20 cellular contexts compared by ENCODE assay signal in the genomic region with DNA sequence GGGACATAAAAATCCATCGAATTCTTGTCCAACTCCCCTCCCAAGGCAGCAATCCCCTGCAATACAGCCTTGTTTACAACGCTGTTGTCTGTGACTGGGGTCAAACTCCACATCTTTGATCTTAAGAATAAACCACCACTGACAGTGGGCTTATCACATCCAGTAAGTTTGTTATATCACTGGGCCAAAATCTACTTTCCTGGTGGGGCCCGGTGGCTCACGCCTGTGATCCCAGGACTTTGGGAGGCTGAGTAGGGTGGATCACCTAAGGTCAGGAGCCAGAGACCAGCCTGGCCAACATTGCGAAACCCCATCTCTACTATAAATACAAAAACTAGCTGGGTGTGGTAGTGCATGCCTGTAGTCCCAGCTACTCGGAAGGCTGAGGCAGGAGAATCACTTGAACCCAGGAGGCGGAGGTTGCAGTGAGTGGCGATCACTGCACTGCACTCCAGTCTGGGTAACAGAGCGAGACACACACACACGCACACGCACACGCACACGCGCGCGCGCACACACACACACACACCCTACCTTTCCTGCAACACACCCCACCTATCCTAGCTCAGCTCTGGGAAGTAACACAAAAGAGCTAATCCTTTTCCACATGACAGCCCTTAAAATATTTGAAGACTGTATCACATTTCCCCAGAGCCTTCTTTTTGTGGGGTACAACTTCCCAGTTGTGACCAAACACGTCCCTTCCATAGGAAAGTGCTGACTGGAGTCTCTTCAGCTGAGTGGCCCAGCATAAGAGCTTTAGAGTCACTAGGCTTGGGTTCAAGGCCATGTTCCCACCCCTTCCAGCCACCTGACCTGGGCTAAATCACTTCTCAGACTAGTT.
"Had no signal": no experiment of that assay in that cellular context is flagged by ENCODE, and none has a peak within 500 bp of the region (broad histone marks: within the 10 kb centered on the region; RNA-seq: fewer than 3 reads in every experiment).

No MANE protein-coding gene starts in this region.

- H3K4me1 Mint-ChIP-seq: activated CD4-positive, alpha-beta T cell treated with anti-CD3 and anti-CD28 coated beads, Interleukin-2, amount 10 ng/mL, durations not matched to agents 24 days and 14 days; activated naive CD8-positive, alpha-beta T cell treated with anti-CD3 and anti-CD28 coated beads for 36 hours; stimulated activated naive B cell treated with anti-CD40 and anti-IgM and Interleukin-4, amounts not matched to agents 10 μg/mL and 1 μg/mL and 100 μg/mL, for 72 hours had no signal

- H3K27ac ChIP-seq: body of pancreas, colonic mucosa, esophagus muscularis mucosa, pancreas, tibial artery had no signal

- H3K9me3 Mint-ChIP-seq: activated naive CD8-positive, alpha-beta T cell treated with anti-CD3 and anti-CD28 coated beads for 36 hours; activated T-cell treated with anti-CD3 and anti-CD28 coated beads, Interleukin-2, amount 50 U/mL, for 72 hours; stimulated activated naive B cell treated with anti-CD40 and anti-IgM and Interleukin-4, amounts not matched to agents 10 μg/mL and 1 μg/mL and 100 μg/mL, for 72 hours had no signal

- H3K27me3 ChIP-seq: body of pancreas, colonic mucosa, esophagus muscularis mucosa, pancreas, tibial artery had no signal

- H3K4me3 ChIP-seq: body of pancreas, colonic mucosa, esophagus muscularis mucosa, pancreas, tibial artery had no signal

- H3K36me3 Mint-ChIP-seq: activated naive CD8-positive, alpha-beta T cell treated with anti-CD3 and anti-CD28 coated beads for 36 hours; stimulated activated naive B cell treated with anti-CD40 and anti-IgM and Interleukin-4, amounts not matched to agents 10 μg/mL and 1 μg/mL and 100 μg/mL, for 72 hours had no signal

- H3K9me3 ChIP-seq: body of pancreas, colonic mucosa, esophagus muscularis mucosa, pancreas, tibial artery had no signal

- DNase-seq: activated CD4-positive, alpha-beta T cell treated with anti-CD3 and anti-CD28 coated beads, Interleukin-2, amount 10 ng/mL, durations not matched to agents 24 days and 14 days; activated CD4-positive, CD25-positive, alpha-beta regulatory T cell; activated CD8-positive, alpha-beta memory T cell treated with anti-CD3 and anti-CD28 coated beads, Interleukin-2, amount 50 U/mL, for 4 hours; activated CD8-positive, alpha-beta T cell treated with anti-CD3 and anti-CD28 coated beads, Interleukin-2, amount 10 ng/mL, durations not matched to agents 7 days and 5 days; activated naive CD8-positive, alpha-beta T cell treated with anti-CD3 and anti-CD28 coated beads for 36 hours; activated T-cell treated with anti-CD3 and anti-CD28 coated beads, Interleukin-2, amount 50 U/mL, for 72 hours; amygdala; body of pancreas; caudate nucleus; colonic mucosa; foreskin fibroblast; glutamatergic neuron; hypothalamus; kidney; pancreas; stimulated activated CD4-positive, alpha-beta T cell treated with anti-CD3 and anti-CD28 coated beads, Interleukin-2, amount 100 ng/mL, for 48 hours; stimulated activated naive B cell treated with anti-CD40 and anti-IgM and Interleukin-4, amounts not matched to agents 10 μg/mL and 1 μg/mL and 100 μg/mL, for 72 hours; T-helper 2 cell; tibial artery had no signal

- ATAC-seq: activated CD8-positive, alpha-beta T cell treated with anti-CD3 and anti-CD28 coated beads, Interleukin-2, amount 10 ng/mL, durations not matched to agents 7 days and 5 days; activated T-cell treated with anti-CD3 and anti-CD28 coated beads, Interleukin-2, amount 50 U/mL, for 72 hours; body of pancreas; pancreas; stimulated activated naive B cell treated with anti-CD40 and anti-IgM and Interleukin-4, amounts not matched to agents 10 μg/mL and 1 μg/mL and 100 μg/mL, for 72 hours had no signal

- H3K4me3 Mint-ChIP-seq: activated CD4-positive, alpha-beta T cell treated with anti-CD3 and anti-CD28 coated beads, Interleukin-2, amount 10 ng/mL, durations not matched to agents 24 days and 14 days; activated CD8-positive, alpha-beta T cell treated with anti-CD3 and anti-CD28 coated beads, Interleukin-2, amount 10 ng/mL, durations not matched to agents 7 days and 5 days; activated naive CD8-positive, alpha-beta T cell treated with anti-CD3 and anti-CD28 coated beads for 36 hours; activated T-cell treated with anti-CD3 and anti-CD28 coated beads, Interleukin-2, amount 50 U/mL, for 72 hours; stimulated activated naive B cell treated with anti-CD40 and anti-IgM and Interleukin-4, amounts not matched to agents 10 μg/mL and 1 μg/mL and 100 μg/mL, for 72 hours had no signal

- H3K27ac Mint-ChIP-seq: activated CD4-positive, alpha-beta T cell treated with anti-CD3 and anti-CD28 coated beads, Interleukin-2, amount 10 ng/mL, durations not matched to agents 24 days and 14 days; activated CD8-positive, alpha-beta T cell treated with anti-CD3 and anti-CD28 coated beads, Interleukin-2, amount 10 ng/mL, durations not matched to agents 7 days and 5 days; activated naive CD8-positive, alpha-beta T cell treated with anti-CD3 and anti-CD28 coated beads for 36 hours; activated T-cell treated with anti-CD3 and anti-CD28 coated beads, Interleukin-2, amount 50 U/mL, for 72 hours; stimulated activated naive B cell treated with anti-CD40 and anti-IgM and Interleukin-4, amounts not matched to agents 10 μg/mL and 1 μg/mL and 100 μg/mL, for 72 hours had no signal

- H3K4me1 ChIP-seq: body of pancreas, colonic mucosa, esophagus muscularis mucosa, pancreas, tibial artery had no signal

- H3K27me3 Mint-ChIP-seq: activated naive CD8-positive, alpha-beta T cell treated with anti-CD3 and anti-CD28 coated beads for 36 hours; stimulated activated naive B cell treated with anti-CD40 and anti-IgM and Interleukin-4, amounts not matched to agents 10 μg/mL and 1 μg/mL and 100 μg/mL, for 72 hours had no signal

- H3K36me3 ChIP-seq: colonic mucosa, esophagus muscularis mucosa, pancreas, tibial artery had no signal
